In genomic region chr15:85007741-85008140, GRCh38 we compare ENCODE assay signal across 31 cellular contexts. TPM values are rescaled to one million over a fixed set of nuclear protein-coding genes. Genes with fewer than 3 reads are reported as not detected.
DNase-seq lines count a peak whose midpoint lies in the region; ATAC-seq, FAIRE-seq and TF ChIP-seq lines count a peak whose summit lies in the region.
"Had no signal": no experiment of that assay in that cellular context is flagged by ENCODE, and none has a peak within 500 bp of the region (broad histone marks: within the 10 kb centered on the region; RNA-seq: fewer than 3 reads in every experiment).

No MANE protein-coding gene starts in this region.

- no peak overlapping the region for H2AFZ ChIP-seq in astrocyte (ENCODE audit: low read depth, low read length)
- H2AFZ ChIP-seq: PC-9 had no signal

- ATAC-seq in mucosa of descending colon (peak; percentile 19), GM18511 (IDR thresholded peaks at IDR 0.05; ENCODE audit: unreplicated experiment) (no peak), GM21529 (IDR thresholded peaks at IDR 0.05; ENCODE audit: unreplicated experiment) (no peak)
- ATAC-seq in stimulated activated naive B cell treated with anti-CD40 and anti-IgM and Interleukin-4, amounts not matched to agents 10 μg/mL and 1 μg/mL and 100 μg/mL, for 72 hours (replicated peaks), result no peak
- ATAC-seq: activated CD8-positive, alpha-beta memory T cell treated with anti-CD3 and anti-CD28 coated beads, Interleukin-2, amount 10 ng/mL, durations not matched to agents 7 days and 5 days had no signal

- H3K79me2 ChIP-seq in astrocyte (ENCODE audit: insufficient read depth, low read length), result peaks cover 66% of the 10 kb centered on the region

- H3K36me3 Mint-ChIP-seq in astrocyte (ENCODE audit: low read depth, unreplicated experiment), result no peaks in the 10 kb centered on the region
- H3K36me3 Mint-ChIP-seq in stimulated activated naive B cell treated with anti-CD40 and anti-IgM and Interleukin-4, amounts not matched to agents 10 μg/mL and 1 μg/mL and 100 μg/mL, for 72 hours, result peaks cover 4 to 8% of the 10 kb centered on the region in 2 donors
- H3K36me3 Mint-ChIP-seq in activated CD4-positive, alpha-beta memory T cell treated with anti-CD3 and anti-CD28 coated beads for 36 hours, result no peaks in the 10 kb centered on the region
- H3K36me3 Mint-ChIP-seq: activated CD8-positive, alpha-beta memory T cell treated with anti-CD3 and anti-CD28 coated beads, Interleukin-2, amount 10 ng/mL, durations not matched to agents 7 days and 5 days; CD8-positive, alpha-beta memory T cell; mesothelial cell of epicardium had no signal

- no peak overlapping the region for H3K4me3 Mint-ChIP-seq in astrocyte (ENCODE audit: unreplicated experiment)
- no peak overlapping the region for H3K4me3 Mint-ChIP-seq in stimulated activated naive B cell treated with anti-CD40 and anti-IgM and Interleukin-4, amounts not matched to agents 10 μg/mL and 1 μg/mL and 100 μg/mL, for 72 hours
- no peak overlapping the region for H3K4me3 Mint-ChIP-seq in activated CD4-positive, alpha-beta memory T cell treated with anti-CD3 and anti-CD28 coated beads for 36 hours
- H3K4me3 Mint-ChIP-seq: activated CD4-positive, alpha-beta T cell treated with anti-CD3 and anti-CD28 coated beads, Interleukin-2, amount 10 ng/mL, durations not matched to agents 7 days and 5 days; activated CD8-positive, alpha-beta memory T cell treated with anti-CD3 and anti-CD28 coated beads, Interleukin-2, amount 10 ng/mL, durations not matched to agents 7 days and 5 days; B cell; mesothelial cell of epicardium; nephron had no signal

- H3K9me3 Mint-ChIP-seq in astrocyte (ENCODE audit: unreplicated experiment), result no peaks in the 10 kb centered on the region
- peaks cover 0 to 5% of the 10 kb centered on the region in 2 donors for H3K9me3 Mint-ChIP-seq in stimulated activated naive B cell treated with anti-CD40 and anti-IgM and Interleukin-4, amounts not matched to agents 10 μg/mL and 1 μg/mL and 100 μg/mL, for 72 hours
- peaks cover 4% of the 10 kb centered on the region for H3K9me3 Mint-ChIP-seq in activated CD4-positive, alpha-beta memory T cell treated with anti-CD3 and anti-CD28 coated beads for 36 hours
- H3K9me3 Mint-ChIP-seq: CD8-positive, alpha-beta memory T cell; mesothelial cell of epicardium had no signal

- no peak overlapping the region for H3K27ac ChIP-seq in BLaER1 treated with 17β-estradiol and CSF1 and Interleukin-3, amounts not matched to agents 10 nM and 100 nM
- H3K27ac ChIP-seq in astrocyte (ENCODE audit: low read depth, low read length), result no peak overlapping the region
- H3K27ac ChIP-seq: PC-9, vagina had no signal

- H3K9ac ChIP-seq in BLaER1 treated with 17β-estradiol and CSF1 and Interleukin-3, amounts not matched to agents 10 nM and 100 nM, result no peak overlapping the region
- no peak overlapping the region for H3K9ac ChIP-seq in astrocyte (ENCODE audit: low read length)

- POLR2A ChIA-PET in activated CD4-positive, alpha-beta memory T cell treated with anti-CD3 and anti-CD28 coated beads for 36 hours (lab: Charles Lee), result no interaction called here

- FAIRE-seq in astrocyte (lab: Jason Lieb, UNC), result no peak
- FAIRE-seq: GM12892 had no signal

- TF ChIP-seq CTCF in astrocyte (IDR thresholded peaks at IDR 0.05; ENCODE audit: insufficient read depth, low read depth, low read length), result no peak
- no peak for TF ChIP-seq CTCF in mucosa of descending colon (IDR thresholded peaks at IDR 0.05)

- H3K27me3 ChIP-seq in BLaER1 treated with 17β-estradiol and CSF1 and Interleukin-3, amounts not matched to agents 10 nM and 100 nM, result no peaks in the 10 kb centered on the region
- H3K27me3 ChIP-seq in astrocyte (ENCODE audit: insufficient read depth, low read length), result no peaks in the 10 kb centered on the region
- H3K27me3 ChIP-seq: breast epithelium, ovary, suprapubic skin, vagina had no signal

- no peaks in the 10 kb centered on the region for H3K36me3 ChIP-seq in BLaER1 treated with 17β-estradiol and CSF1 and Interleukin-3, amounts not matched to agents 10 nM and 100 nM
- no peaks in the 10 kb centered on the region for H3K36me3 ChIP-seq in astrocyte (ENCODE audit: insufficient read depth, low read length)
- no peaks in the 10 kb centered on the region for H3K36me3 ChIP-seq in mucosa of descending colon (ENCODE audit: low read depth)
- H3K36me3 ChIP-seq: breast epithelium, ovary, suprapubic skin, vagina had no signal

- peak; percentile 22 for DNase-seq in astrocyte (ENCODE audit: low read depth)
- DNase-seq in mucosa of descending colon, result no peak
- DNase-seq in stimulated activated naive B cell treated with anti-CD40 and anti-IgM and Interleukin-4, amounts not matched to agents 10 μg/mL and 1 μg/mL and 100 μg/mL, for 72 hours, result no peak
- DNase-seq in activated CD4-positive, alpha-beta memory T cell treated with anti-CD3 and anti-CD28 coated beads for 36 hours, result no peak
- no peak for DNase-seq in 8988T
- DNase-seq: activated CD4-positive, alpha-beta T cell treated with anti-CD3 and anti-CD28 coated beads, Interleukin-2, amount 10 ng/mL, durations not matched to agents 7 days and 5 days; activated CD8-positive, alpha-beta memory T cell treated with anti-CD3 and anti-CD28 coated beads, Interleukin-2, amount 10 ng/mL, durations not matched to agents 7 days and 5 days; activated naive CD4-positive, alpha-beta T cell; activated T-cell treated with anti-CD3 and anti-CD28 coated beads, Interleukin-2, amount 50 U/mL, for 48 hours; CD8-positive, alpha-beta memory T cell; effector memory CD4-positive, alpha-beta T cell; H7; NCI-H1092 treated with DMSO at 0.1 percent for 48 hours; NCI-H1930; ovary; PC-9; retina; SHP77 treated with DMSO at 0.1 percent for 48 hours; stimulated activated CD4-positive, alpha-beta T cell treated with anti-CD3 and anti-CD28 coated beads, Interleukin-2, amount 100 ng/mL, for 24 hours; SW 1271; T1000 had no signal

- H4K20me1 ChIP-seq in BLaER1 treated with 17β-estradiol and CSF1 and Interleukin-3, amounts not matched to agents 10 nM and 100 nM, result peaks cover 0 to 70% (median 9%) of the 10 kb centered on the region in 11 experiments; a peak in 11 of 22 replicates
- peaks cover 73% of the 10 kb centered on the region for H4K20me1 ChIP-seq in astrocyte (ENCODE audit: insufficient read depth, low read length)

- H3K9me3 ChIP-seq in BLaER1 treated with 17β-estradiol and CSF1 and Interleukin-3, amounts not matched to agents 10 nM and 100 nM (replicated peaks in 1 of 11), result no peaks in the 10 kb centered on the region; a peak in 1 of 22 replicates
- H3K9me3 ChIP-seq in astrocyte (ENCODE audit: insufficient read depth, low read depth, low read length) (no peaks in the 10 kb centered on the region), mucosa of descending colon (no peaks in the 10 kb centered on the region)
- H3K9me3 ChIP-seq: breast epithelium, ovary, suprapubic skin, vagina had no signal

- intact Hi-C loops in mucosa of descending colon (cut with DNase I, micrococcal nuclease), result no loop called here
- intact Hi-C loops in activated CD4-positive, alpha-beta memory T cell treated with anti-CD3 and anti-CD28 coated beads for 36 hours (cut with micrococcal nuclease), result no loop called here

- H3K27ac Mint-ChIP-seq in astrocyte (ENCODE audit: unreplicated experiment), result no peak overlapping the region
- H3K27ac Mint-ChIP-seq in stimulated activated naive B cell treated with anti-CD40 and anti-IgM and Interleukin-4, amounts not matched to agents 10 μg/mL and 1 μg/mL and 100 μg/mL, for 72 hours, result peak overlapping the region; percentile 68
- H3K27ac Mint-ChIP-seq in activated CD4-positive, alpha-beta memory T cell treated with anti-CD3 and anti-CD28 coated beads for 36 hours, result no peak overlapping the region
- H3K27ac Mint-ChIP-seq: activated CD4-positive, alpha-beta T cell treated with anti-CD3 and anti-CD28 coated beads, Interleukin-2, amount 10 ng/mL, durations not matched to agents 7 days and 5 days; activated CD8-positive, alpha-beta memory T cell treated with anti-CD3 and anti-CD28 coated beads, Interleukin-2, amount 10 ng/mL, durations not matched to agents 7 days and 5 days; mesothelial cell of epicardium; nephron had no signal

- peaks cover 11% of the 10 kb centered on the region for H3K4me1 Mint-ChIP-seq in astrocyte (ENCODE audit: low read depth, unreplicated experiment)
- H3K4me1 Mint-ChIP-seq in stimulated activated naive B cell treated with anti-CD40 and anti-IgM and Interleukin-4, amounts not matched to agents 10 μg/mL and 1 μg/mL and 100 μg/mL, for 72 hours, result peaks cover 49 to 82% of the 10 kb centered on the region in 2 donors
- peaks cover 36% of the 10 kb centered on the region for H3K4me1 Mint-ChIP-seq in activated CD4-positive, alpha-beta memory T cell treated with anti-CD3 and anti-CD28 coated beads for 36 hours (ENCODE audit: low read depth)

- peak overlapping the region in 8 of 11 experiments; percentile 45 to 90 (median 68); a peak in 10 of 22 replicates for H3K4me2 ChIP-seq in BLaER1 treated with 17β-estradiol and CSF1 and Interleukin-3, amounts not matched to agents 10 nM and 100 nM
- no peak overlapping the region for H3K4me2 ChIP-seq in astrocyte (ENCODE audit: low read length)
- H3K4me2 ChIP-seq: PC-9 had no signal

- CTCF ChIA-PET in activated CD4-positive, alpha-beta memory T cell treated with anti-CD3 and anti-CD28 coated beads for 36 hours (lab: Charles Lee), result no interaction called here

- H3K4me1 ChIP-seq in BLaER1 treated with 17β-estradiol and CSF1 and Interleukin-3, amounts not matched to agents 10 nM and 100 nM, result peaks cover 61 to 83% (median 70%) of the 10 kb centered on the region in 10 experiments
- H3K4me1 ChIP-seq in astrocyte (ENCODE audit: insufficient read depth, low read length) (peaks cover 2% of the 10 kb centered on the region), mucosa of descending colon (ENCODE audit: low read depth) (peaks cover 56% of the 10 kb centered on the region)

- no peaks in the 10 kb centered on the region for H3K27me3 Mint-ChIP-seq in astrocyte (ENCODE audit: low read depth, unreplicated experiment)
- no peaks in the 10 kb centered on the region for H3K27me3 Mint-ChIP-seq in stimulated activated naive B cell treated with anti-CD40 and anti-IgM and Interleukin-4, amounts not matched to agents 10 μg/mL and 1 μg/mL and 100 μg/mL, for 72 hours
- H3K27me3 Mint-ChIP-seq in activated CD4-positive, alpha-beta memory T cell treated with anti-CD3 and anti-CD28 coated beads for 36 hours, result no peaks in the 10 kb centered on the region
- H3K27me3 Mint-ChIP-seq: activated CD4-positive, alpha-beta T cell treated with anti-CD3 and anti-CD28 coated beads, Interleukin-2, amount 10 ng/mL, durations not matched to agents 7 days and 5 days; activated CD8-positive, alpha-beta memory T cell treated with anti-CD3 and anti-CD28 coated beads, Interleukin-2, amount 10 ng/mL, durations not matched to agents 7 days and 5 days; B cell; CD8-positive, alpha-beta memory T cell had no signal

- no peak overlapping the region for H3K4me3 ChIP-seq in BLaER1 treated with 17β-estradiol and CSF1 and Interleukin-3, amounts not matched to agents 10 nM and 100 nM
- no peak overlapping the region for H3K4me3 ChIP-seq in astrocyte (ENCODE audit: insufficient read depth, low read depth, low read length)
- no peak overlapping the region for H3K4me3 ChIP-seq in mucosa of descending colon
- H3K4me3 ChIP-seq: breast epithelium, ovary, PC-9, suprapubic skin, vagina had no signal

RNA-seq across cellular contexts. Expression of gene PDE8A, which starts 26.1 kb away (rescaled TPM):
- total RNA-seq in astrocyte (16.3 and 18.0 TPM in 2 replicates), mucosa of descending colon (100 to 1,000 TPM in 1 of 3 donors, 10 to 100 TPM in 2; 79.7 to 117 (median 98.3) TPM)
- total RNA-seq in activated CD4-positive, alpha-beta memory T cell treated with anti-CD3 and anti-CD28 coated beads for 36 hours, result 10 to 100 TPM; 20.8 to 21.2 TPM
